26 cellular contexts compared by ENCODE assay signal in genomic region chr11:64910451-64911093, GRCh38. TPM values are rescaled to one million over a fixed set of nuclear protein-coding genes. Genes with fewer than 3 reads are reported as not detected.
DNase-seq lines count a peak whose midpoint lies in the region; ATAC-seq, FAIRE-seq and TF ChIP-seq lines count a peak whose summit lies in the region.
"Had no signal": no experiment of that assay in that cellular context is flagged by ENCODE, and none has a peak within 500 bp of the region (broad histone marks: within the 10 kb centered on the region; RNA-seq: fewer than 3 reads in every experiment).

No MANE protein-coding gene starts in this region.

- DNase-seq in HepG2 (ENCODE audit: low spot score) (no peak), right lobe of liver (no peak), kidney (peak; percentile 58), LoVo (ENCODE audit: low spot score) (no peak), NCI-H446 (lab: John Stamatoyannopoulos, UW) (no peak), T-helper 2 cell (no peak)
- DNase-seq in activated T-helper 2 cell treated with anti-CD3 and anti-CD28 coated beads, Interferon-gamma antibody, Interleukin-2, Interleukin-4, amounts not matched to agents 10 μg/mL and 5 μg/mL and 100 μg/mL, durations not matched to agents 14 hours and 24 hours and 36 hours (ENCODE audit: low spot score) = no peak
- DNase-seq in stimulated activated effector memory CD8-positive, alpha-beta T cell treated with anti-CD3 and anti-CD28 coated beads, Interleukin-12 subunit alpha, Interleukin-12 subunit beta, amount 100 ng/mL, for 72 hours (ENCODE audit: low spot score in 2 of 2) = no peak
- DNase-seq: Caco-2; CD4-positive, CD25-positive, alpha-beta regulatory T cell; CD8-positive, alpha-beta T cell; DMS 273 treated with DMSO at 0.1 percent for 48 hours; DMS79; EL; GDM1; GM23248; H7; HCEC 1CT had no signal

- TF ChIP-seq POLR2A in HepG2 (IDR thresholded peaks at IDR 0.05; ENCODE audit: insufficient read depth in 1 of 2, low read depth in 2 of 2, low read length in 2 of 2) (no peak), right lobe of liver (IDR thresholded peaks at IDR 0.05) (no peak)

- in situ Hi-C loops in HepG2 (cut with HindIII; ENCODE audit: extremely low pct_ligation_motif_present, low pct_unique_long_range_greater_than_20kb) = no loop called here

- CTCF ChIA-PET in HepG2 (lab: Yijun Ruan, JAX; ENCODE audit: low intra/inter-chr PET ratio, low total read pairs) = no interaction called here

- no peaks in the 10 kb centered on the region for H3K27me3 Mint-ChIP-seq in activated T-helper 2 cell treated with anti-CD3 and anti-CD28 coated beads, Interferon-gamma antibody, Interleukin-2, Interleukin-4, amounts not matched to agents 10 μg/mL and 5 μg/mL and 100 μg/mL, durations not matched to agents 14 hours and 24 hours and 36 hours (ENCODE audit: low read depth)
- H3K27me3 Mint-ChIP-seq: CD4-positive, CD25-positive, alpha-beta regulatory T cell had no signal

- H3K9ac ChIP-seq in HepG2 (ENCODE audit: insufficient read depth, low read depth, low read length) (no peak overlapping the region), kidney (ENCODE audit: low read length in 2 of 2) (no peak overlapping the region)
- H3K9ac ChIP-seq: GM23248 had no signal

- no peak overlapping the region for H3K27ac ChIP-seq in HepG2 (ENCODE audit: extremely low read length, insufficient read depth, low read length)
- H3K27ac ChIP-seq in right lobe of liver = no peak overlapping the region
- no peak overlapping the region for H3K27ac ChIP-seq in kidney (ENCODE audit: low read depth in 2 of 2, low read length in 2 of 2)
- H3K27ac ChIP-seq: C4-2B, GM23248 had no signal

- intact Hi-C loops in HepG2 (cut with micrococcal nuclease; ENCODE audit: unreplicated experiment) (no loop called here), right lobe of liver (cut with DNase I) (no loop called here), kidney (cut with DNase I) (no loop called here)
- intact Hi-C loops in activated T-helper 2 cell treated with anti-CD3 and anti-CD28 coated beads, Interferon-gamma antibody, Interleukin-2, Interleukin-4, amounts not matched to agents 10 μg/mL and 5 μg/mL and 100 μg/mL, durations not matched to agents 14 hours and 24 hours and 36 hours (cut with micrococcal nuclease) = loop anchor here (10.0 kb wide), 2 partner anchors 136 to 204 kb away; partner anchors contain the start of genes SF1, TM7SF2 and ZNHIT2

- no peak overlapping the region for H3K4me2 ChIP-seq in HepG2 (ENCODE audit: low read depth, low read length)

- H3K4me1 Mint-ChIP-seq in activated T-helper 2 cell treated with anti-CD3 and anti-CD28 coated beads, Interferon-gamma antibody, Interleukin-2, Interleukin-4, amounts not matched to agents 10 μg/mL and 5 μg/mL and 100 μg/mL, durations not matched to agents 14 hours and 24 hours and 36 hours (ENCODE audit: low read depth) = peaks cover under 1% of the 10 kb centered on the region
- peaks cover 10% of the 10 kb centered on the region for H3K4me1 Mint-ChIP-seq in stimulated activated effector memory CD8-positive, alpha-beta T cell treated with anti-CD3 and anti-CD28 coated beads, Interleukin-12 subunit alpha, Interleukin-12 subunit beta, amount 100 ng/mL, for 72 hours

- H3K36me3 ChIP-seq in HepG2 (replicated peaks in 1 of 2; ENCODE audit: control insufficient read depth in 1 of 2, insufficient read depth in 2 of 2, low read length in 2 of 2) = peaks cover 47 to 66% of the 10 kb centered on the region in 2 experiments; a peak in 4 of 5 replicates
- H3K36me3 ChIP-seq in right lobe of liver = peaks cover 5 to 78% (median 33%) of the 10 kb centered on the region in 4 donors
- H3K36me3 ChIP-seq in kidney (ENCODE audit: control insufficient read depth in 1 of 2, insufficient read depth in 2 of 2, low read length in 2 of 2) = peaks cover 17 to 48% of the 10 kb centered on the region in 2 donors

- H3K4me3 Mint-ChIP-seq in activated T-helper 2 cell treated with anti-CD3 and anti-CD28 coated beads, Interferon-gamma antibody, Interleukin-2, Interleukin-4, amounts not matched to agents 10 μg/mL and 5 μg/mL and 100 μg/mL, durations not matched to agents 14 hours and 24 hours and 36 hours (ENCODE audit: low read depth) = no peak overlapping the region
- H3K4me3 Mint-ChIP-seq in stimulated activated effector memory CD8-positive, alpha-beta T cell treated with anti-CD3 and anti-CD28 coated beads, Interleukin-12 subunit alpha, Interleukin-12 subunit beta, amount 100 ng/mL, for 72 hours = no peak overlapping the region
- H3K4me3 Mint-ChIP-seq: CD8-positive, alpha-beta T cell had no signal

- H3K4me3 ChIP-seq in HepG2 (replicated peaks in 1 of 3; ENCODE audit: insufficient read depth in 1 of 3, low read depth in 2 of 3, low read length in 3 of 3) (no peak overlapping the region), right lobe of liver (no peak overlapping the region), kidney (ENCODE audit: low read length in 2 of 2) (no peak overlapping the region)
- H3K4me3 ChIP-seq: GM12878, GM23248 had no signal

- no peak for TF ChIP-seq EP300 in HepG2 (IDR thresholded peaks at IDR 0.05; ENCODE audit: low read depth in 2 of 2, low read length in 2 of 2)
- TF ChIP-seq EP300 in HepG2 (CRISPR knock-in tag; IDR thresholded peaks at IDR 0.05; ENCODE audit: borderline replicate concordance) = no peak

- TF ChIP-seq RAD21 in HepG2 (CRISPR knock-in tag; IDR thresholded peaks at IDR 0.05) = no peak

- H3K9me3 ChIP-seq in HepG2 (ENCODE audit: low read length) (no peaks in the 10 kb centered on the region), right lobe of liver (no peaks in the 10 kb centered on the region), kidney (ENCODE audit: control insufficient read depth in 1 of 2, low read length in 2 of 2) (no peaks in the 10 kb centered on the region)
- H3K9me3 ChIP-seq: Caco-2 had no signal

- H3K79me2 ChIP-seq in HepG2 (ENCODE audit: insufficient read depth, low read length) = peaks cover 4% of the 10 kb centered on the region

- H2AFZ ChIP-seq in HepG2 (ENCODE audit: low read length) = no peak overlapping the region
- H2AFZ ChIP-seq: GM23248 had no signal

- no peaks in the 10 kb centered on the region for H3K9me3 Mint-ChIP-seq in activated T-helper 2 cell treated with anti-CD3 and anti-CD28 coated beads, Interferon-gamma antibody, Interleukin-2, Interleukin-4, amounts not matched to agents 10 μg/mL and 5 μg/mL and 100 μg/mL, durations not matched to agents 14 hours and 24 hours and 36 hours
- H3K9me3 Mint-ChIP-seq in stimulated activated effector memory CD8-positive, alpha-beta T cell treated with anti-CD3 and anti-CD28 coated beads, Interleukin-12 subunit alpha, Interleukin-12 subunit beta, amount 100 ng/mL, for 72 hours = no peaks in the 10 kb centered on the region
- H3K9me3 Mint-ChIP-seq: CD8-positive, alpha-beta T cell had no signal

- POLR2A ChIA-PET in HepG2 (lab: Yijun Ruan, JAX) = no interaction called here

- no peak for ATAC-seq in HepG2
- ATAC-seq in right lobe of liver = no peak
- no peak for ATAC-seq in stimulated activated effector memory CD8-positive, alpha-beta T cell treated with anti-CD3 and anti-CD28 coated beads, Interleukin-12 subunit alpha, Interleukin-12 subunit beta, amount 100 ng/mL, for 72 hours
- ATAC-seq: CD8-positive, alpha-beta T cell; GM12878 had no signal

- no peaks in the 10 kb centered on the region for H4K20me1 ChIP-seq in HepG2 (ENCODE audit: insufficient read depth, low read length)

- 96% methylated on average over 17 of the region's 27 CpGs for WGBS in HepG2 (ENCODE audit: low lambda C conversion rate)
- whole genome bisulfite sequencing in right lobe of liver (ENCODE audit: insufficient coverage, low coverage, low lambda C conversion rate, missing lambda C conversion rate) = no CpG with 5 or more reads among the region's 27 CpGs

- no peak for TF ChIP-seq CTCF in HepG2 (CRISPR knock-in tag; IDR thresholded peaks at IDR 0.05)
- no peak for TF ChIP-seq CTCF in right lobe of liver (IDR thresholded peaks at IDR 0.05)
- TF ChIP-seq CTCF in kidney (IDR thresholded peaks at IDR 0.05; ENCODE audit: borderline replicate concordance, extremely low read depth, insufficient read depth) = no peak

- H3K4me1 ChIP-seq in HepG2 (ENCODE audit: insufficient read depth, low read length) (peaks cover 5% of the 10 kb centered on the region), right lobe of liver (peaks cover 0 to 2% (median under 1%) of the 10 kb centered on the region in 4 donors), kidney (ENCODE audit: control insufficient read depth in 1 of 2, insufficient read depth in 1 of 2, low read depth in 1 of 2, low read length in 2 of 2) (peaks cover 0 to 2% of the 10 kb centered on the region in 2 donors)
- H3K4me1 ChIP-seq: Caco-2 had no signal

- FAIRE-seq in HepG2 (lab: Jason Lieb, UNC) (no peak), kidney (lab: Jason Lieb, UNC) (no peak)
- FAIRE-seq: D721Med, GM12878, GM19239, H1 had no signal

- H3K27me3 ChIP-seq in HepG2 (ENCODE audit: control insufficient read depth in 1 of 2, insufficient read depth in 2 of 2, low read length in 2 of 2) (no peaks in the 10 kb centered on the region), right lobe of liver (no peaks in the 10 kb centered on the region)

- H3K36me3 Mint-ChIP-seq in activated T-helper 2 cell treated with anti-CD3 and anti-CD28 coated beads, Interferon-gamma antibody, Interleukin-2, Interleukin-4, amounts not matched to agents 10 μg/mL and 5 μg/mL and 100 μg/mL, durations not matched to agents 14 hours and 24 hours and 36 hours (ENCODE audit: low read depth) = peaks cover 29% of the 10 kb centered on the region
- peaks cover 51% of the 10 kb centered on the region for H3K36me3 Mint-ChIP-seq in stimulated activated effector memory CD8-positive, alpha-beta T cell treated with anti-CD3 and anti-CD28 coated beads, Interleukin-12 subunit alpha, Interleukin-12 subunit beta, amount 100 ng/mL, for 72 hours

- no TSS peak for BruUV-seq in HepG2 (replicated peaks; lab: Mats Ljungman, UMichigan)

- H3K27ac Mint-ChIP-seq in activated T-helper 2 cell treated with anti-CD3 and anti-CD28 coated beads, Interferon-gamma antibody, Interleukin-2, Interleukin-4, amounts not matched to agents 10 μg/mL and 5 μg/mL and 100 μg/mL, durations not matched to agents 14 hours and 24 hours and 36 hours = peak overlapping the region; percentile 52
- H3K27ac Mint-ChIP-seq in stimulated activated effector memory CD8-positive, alpha-beta T cell treated with anti-CD3 and anti-CD28 coated beads, Interleukin-12 subunit alpha, Interleukin-12 subunit beta, amount 100 ng/mL, for 72 hours = peak overlapping the region; percentile 81
- H3K27ac Mint-ChIP-seq: CD8-positive, alpha-beta T cell had no signal

RNA-seq across cellular contexts. Expression of gene ATG2A, which starts 6.4 kb away (rescaled TPM):
- total RNA-seq in HepG2 (2016; rRNA removed; fragmentation: Illumina TruSeq; extraction: Trizol) = 6.5 and 6.7 TPM in 2 replicates
- 5.0 and 5.3 TPM in 2 replicates for total RNA-seq in HepG2 (2016; cell fraction: cytosol; rRNA removed; fragmentation: Illumina TruSeq; extraction: Trizol; ENCODE audit: low read depth)
- total RNA-seq in HepG2 (2016; cell fraction: insoluble cytoplasmic fraction; rRNA removed; fragmentation: Illumina TruSeq; extraction: Trizol) = 5.7 and 6.9 TPM in 2 replicates
- total RNA-seq in HepG2 (2016; cell fraction: membrane; rRNA removed; fragmentation: Illumina TruSeq; extraction: Trizol) = 3.5 and 4.7 TPM in 2 replicates
- total RNA-seq in HepG2 (2016; cell fraction: nucleus; rRNA removed; fragmentation: Illumina TruSeq; extraction: Trizol) = 7.1 and 8.3 TPM in 2 replicates
- 8.0 and 13.2 TPM in 2 replicates for polyA plus RNA-seq in HepG2 (2011; rRNA removed)
- polyA plus RNA-seq in HepG2 (2011; cell fraction: cytosol; rRNA removed) = 4.6 and 6.5 TPM in 2 replicates
- 81.8 and 92.1 TPM in 2 replicates for polyA plus RNA-seq in HepG2 (2011; cell fraction: nucleus; rRNA removed)
- polyA plus RNA-seq in HepG2 (2012) = 14.9 and 21.4 TPM in 2 replicates
- polyA plus RNA-seq in HepG2 (2016; cell fraction: cytosol; fragmentation: Illumina TruSeq; extraction: Trizol; ENCODE audit: low read depth) = 1.0 and 1.2 TPM in 2 replicates
- 5.5 and 7.6 TPM in 2 replicates for polyA plus RNA-seq in HepG2 (2016; cell fraction: insoluble cytoplasmic fraction; fragmentation: Illumina TruSeq; extraction: Trizol; ENCODE audit: low read depth)
- 1.9 and 2.0 TPM in 2 replicates for polyA plus RNA-seq in HepG2 (2016; cell fraction: membrane; fragmentation: Illumina TruSeq; extraction: Trizol; ENCODE audit: low read depth)
- 19.9 and 22.1 TPM in 2 replicates for polyA plus RNA-seq in HepG2 (2016; cell fraction: nucleus; fragmentation: Illumina TruSeq; extraction: Trizol; ENCODE audit: insufficient read depth, low read depth)
- 20.7 and 23.4 TPM in 2 replicates for polyA minus RNA-seq in HepG2 (2011; rRNA and poly(A)+ RNA removed; ENCODE audit: low replicate concordance)
- 11.5 and 17.2 TPM in 2 replicates for polyA minus RNA-seq in HepG2 (2011; cell fraction: cytosol; rRNA and poly(A)+ RNA removed)
- polyA minus RNA-seq in HepG2 (2011; cell fraction: nucleus; rRNA and poly(A)+ RNA removed) = 24.7 and 27.0 TPM in 2 replicates
- total RNA-seq in right lobe of liver = 10 to 100 TPM; 26.4 to 42.9 (median 32.2) TPM
- 20.7 and 26.1 TPM in 2 replicates for total RNA-seq in activated T-helper 2 cell treated with anti-CD3 and anti-CD28 coated beads, Interferon-gamma antibody, Interleukin-2, Interleukin-4, amounts not matched to agents 10 μg/mL and 5 μg/mL and 100 μg/mL, durations not matched to agents 14 hours and 24 hours and 36 hours
- 26.9 TPM for total RNA-seq in kidney
- 16.8 TPM for polyA plus RNA-seq in kidney (ENCODE audit: insufficient read depth, low read depth, low replicate concordance)

RNA-seq across cellular contexts. Expression of gene PPP2R5B, which starts 13.9 kb away (rescaled TPM):
- total RNA-seq in HepG2 (2016; rRNA removed; fragmentation: Illumina TruSeq; extraction: Trizol) (1.6 and 2.3 TPM in 2 replicates), right lobe of liver (10 to 100 TPM in 1 of 6 experiments, 1 to 10 TPM in 5; 6.8 to 12.6 (median 8.9) TPM), kidney (21.2 TPM)
- total RNA-seq in HepG2 (2016; cell fraction: cytosol; rRNA removed; fragmentation: Illumina TruSeq; extraction: Trizol; ENCODE audit: low read depth) = 0.53 and 0.61 TPM in 2 replicates
- total RNA-seq in HepG2 (2016; cell fraction: insoluble cytoplasmic fraction; rRNA removed; fragmentation: Illumina TruSeq; extraction: Trizol) = 1.6 and 2.9 TPM in 2 replicates
- 1.7 and 1.9 TPM in 2 replicates for total RNA-seq in HepG2 (2016; cell fraction: membrane; rRNA removed; fragmentation: Illumina TruSeq; extraction: Trizol)
- 1.9 and 2.8 TPM in 2 replicates for total RNA-seq in HepG2 (2016; cell fraction: nucleus; rRNA removed; fragmentation: Illumina TruSeq; extraction: Trizol)
- polyA plus RNA-seq in HepG2 (2011; rRNA removed) (8.3 and 12.6 TPM in 2 replicates), kidney (ENCODE audit: insufficient read depth, low read depth, low replicate concordance) (16.8 TPM)
- 5.2 and 5.5 TPM in 2 replicates for polyA plus RNA-seq in HepG2 (2011; cell fraction: cytosol; rRNA removed)
- polyA plus RNA-seq in HepG2 (2011; cell fraction: nucleus; rRNA removed) = 38.0 and 39.6 TPM in 2 replicates
- 6.5 and 7.2 TPM in 2 replicates for polyA plus RNA-seq in HepG2 (2012)
- 0.45 and 0.76 TPM in 2 replicates for polyA plus RNA-seq in HepG2 (2016; cell fraction: cytosol; fragmentation: Illumina TruSeq; extraction: Trizol; ENCODE audit: low read depth)
- 1.6 and 2.0 TPM in 2 replicates for polyA plus RNA-seq in HepG2 (2016; cell fraction: insoluble cytoplasmic fraction; fragmentation: Illumina TruSeq; extraction: Trizol; ENCODE audit: low read depth)
- 1.3 and 2.0 TPM in 2 replicates for polyA plus RNA-seq in HepG2 (2016; cell fraction: membrane; fragmentation: Illumina TruSeq; extraction: Trizol; ENCODE audit: low read depth)
- polyA plus RNA-seq in HepG2 (2016; cell fraction: nucleus; fragmentation: Illumina TruSeq; extraction: Trizol; ENCODE audit: insufficient read depth, low read depth) = 6.5 and 7.0 TPM in 2 replicates
- polyA minus RNA-seq in HepG2 (2011; rRNA and poly(A)+ RNA removed; ENCODE audit: low replicate concordance) = 4.2 and 6.0 TPM in 2 replicates
- 2.0 and 4.1 TPM in 2 replicates for polyA minus RNA-seq in HepG2 (2011; cell fraction: cytosol; rRNA and poly(A)+ RNA removed)
- 4.6 and 4.8 TPM in 2 replicates for polyA minus RNA-seq in HepG2 (2011; cell fraction: nucleus; rRNA and poly(A)+ RNA removed)
- 13.6 and 16.1 TPM in 2 replicates for total RNA-seq in activated T-helper 2 cell treated with anti-CD3 and anti-CD28 coated beads, Interferon-gamma antibody, Interleukin-2, Interleukin-4, amounts not matched to agents 10 μg/mL and 5 μg/mL and 100 μg/mL, durations not matched to agents 14 hours and 24 hours and 36 hours

RNA-seq across cellular contexts. Expression of gene GPHA2, which starts 25.1 kb away (rescaled TPM):
- total RNA-seq in HepG2 (2016; rRNA removed; fragmentation: Illumina TruSeq; extraction: Trizol) = 11.6 and 19.1 TPM in 2 replicates
- 5.4 and 8.4 TPM in 2 replicates for total RNA-seq in HepG2 (2016; cell fraction: cytosol; rRNA removed; fragmentation: Illumina TruSeq; extraction: Trizol; ENCODE audit: low read depth)
- 14.5 and 23.6 TPM in 2 replicates for total RNA-seq in HepG2 (2016; cell fraction: insoluble cytoplasmic fraction; rRNA removed; fragmentation: Illumina TruSeq; extraction: Trizol)
- total RNA-seq in HepG2 (2016; cell fraction: membrane; rRNA removed; fragmentation: Illumina TruSeq; extraction: Trizol) = 9.9 and 10.1 TPM in 2 replicates
- 16.1 and 16.5 TPM in 2 replicates for total RNA-seq in HepG2 (2016; cell fraction: nucleus; rRNA removed; fragmentation: Illumina TruSeq; extraction: Trizol)
- polyA plus RNA-seq in HepG2 (2011; rRNA removed) = 10.1 and 13.0 TPM in 2 replicates
- 9.1 and 24.9 TPM in 2 replicates for polyA plus RNA-seq in HepG2 (2011; cell fraction: cytosol; rRNA removed)
- 5.5 and 7.6 TPM in 2 replicates for polyA plus RNA-seq in HepG2 (2011; cell fraction: nucleus; rRNA removed)
- 4.9 and 6.7 TPM in 2 replicates for polyA plus RNA-seq in HepG2 (2012)
- polyA plus RNA-seq in HepG2 (2016; cell fraction: cytosol; fragmentation: Illumina TruSeq; extraction: Trizol; ENCODE audit: low read depth) = 8.6 and 12.5 TPM in 2 replicates
- polyA plus RNA-seq in HepG2 (2016; cell fraction: insoluble cytoplasmic fraction; fragmentation: Illumina TruSeq; extraction: Trizol; ENCODE audit: low read depth) = 17.0 and 17.6 TPM in 2 replicates
- polyA plus RNA-seq in HepG2 (2016; cell fraction: membrane; fragmentation: Illumina TruSeq; extraction: Trizol; ENCODE audit: low read depth) = 11.7 and 13.3 TPM in 2 replicates
- 33.1 and 38.1 TPM in 2 replicates for polyA plus RNA-seq in HepG2 (2016; cell fraction: nucleus; fragmentation: Illumina TruSeq; extraction: Trizol; ENCODE audit: insufficient read depth, low read depth)
- 18.7 TPM in 1 of 2 replicates, not detected in the other for polyA minus RNA-seq in HepG2 (2011; rRNA and poly(A)+ RNA removed; ENCODE audit: low replicate concordance)
- polyA minus RNA-seq in HepG2 (2011; cell fraction: cytosol; rRNA and poly(A)+ RNA removed) = 2.4 TPM in 2 replicates
- 1.1 and 1.7 TPM in 2 replicates for polyA minus RNA-seq in HepG2 (2011; cell fraction: nucleus; rRNA and poly(A)+ RNA removed)
- under 1 TPM in 1 of 6 experiments, not detected in 5; 0.46 TPM for total RNA-seq in right lobe of liver
- total RNA-seq in activated T-helper 2 cell treated with anti-CD3 and anti-CD28 coated beads, Interferon-gamma antibody, Interleukin-2, Interleukin-4, amounts not matched to agents 10 μg/mL and 5 μg/mL and 100 μg/mL, durations not matched to agents 14 hours and 24 hours and 36 hours = not detected in 2 replicates
- total RNA-seq in kidney = not detected
- polyA plus RNA-seq in kidney (ENCODE audit: insufficient read depth, low read depth, low replicate concordance) = 0.99 TPM
- total RNA-seq: A172; A673; Caco-2; CD4-positive, CD25-positive, alpha-beta regulatory T cell; CD8-positive, alpha-beta T cell; GM12878; GM23248; H7 had no signal
- polyA plus RNA-seq: BJ; CD4-positive, CD25-positive, alpha-beta regulatory T cell; GM12878; GM23248 had no signal

RNA-seq across cellular contexts. Expression of gene EHD1, which starts 32.2 kb away (rescaled TPM):
- total RNA-seq in HepG2 (2016; rRNA removed; fragmentation: Illumina TruSeq; extraction: Trizol) (22.0 and 26.6 TPM in 2 replicates), right lobe of liver (10 to 100 TPM; 18.8 to 36.1 (median 26.3) TPM), kidney (76.1 TPM)
- total RNA-seq in HepG2 (2016; cell fraction: cytosol; rRNA removed; fragmentation: Illumina TruSeq; extraction: Trizol; ENCODE audit: low read depth) = 8.1 and 9.7 TPM in 2 replicates
- total RNA-seq in HepG2 (2016; cell fraction: insoluble cytoplasmic fraction; rRNA removed; fragmentation: Illumina TruSeq; extraction: Trizol) = 22.9 and 29.1 TPM in 2 replicates
- 11.0 and 11.5 TPM in 2 replicates for total RNA-seq in HepG2 (2016; cell fraction: membrane; rRNA removed; fragmentation: Illumina TruSeq; extraction: Trizol)
- 16.8 and 19.6 TPM in 2 replicates for total RNA-seq in HepG2 (2016; cell fraction: nucleus; rRNA removed; fragmentation: Illumina TruSeq; extraction: Trizol)
- polyA plus RNA-seq in HepG2 (2011; rRNA removed) (23.6 and 29.4 TPM in 2 replicates), kidney (ENCODE audit: insufficient read depth, low read depth, low replicate concordance) (48.9 TPM)
- polyA plus RNA-seq in HepG2 (2011; cell fraction: cytosol; rRNA removed) = 20.8 and 31.1 TPM in 2 replicates
- polyA plus RNA-seq in HepG2 (2011; cell fraction: nucleus; rRNA removed) = 42.3 and 43.0 TPM in 2 replicates
- 18.8 and 23.3 TPM in 2 replicates for polyA plus RNA-seq in HepG2 (2012)
- 3.5 and 3.9 TPM in 2 replicates for polyA plus RNA-seq in HepG2 (2016; cell fraction: cytosol; fragmentation: Illumina TruSeq; extraction: Trizol; ENCODE audit: low read depth)
- 29.0 and 35.3 TPM in 2 replicates for polyA plus RNA-seq in HepG2 (2016; cell fraction: insoluble cytoplasmic fraction; fragmentation: Illumina TruSeq; extraction: Trizol; ENCODE audit: low read depth)
- polyA plus RNA-seq in HepG2 (2016; cell fraction: membrane; fragmentation: Illumina TruSeq; extraction: Trizol; ENCODE audit: low read depth) = 7.9 and 9.3 TPM in 2 replicates
- polyA plus RNA-seq in HepG2 (2016; cell fraction: nucleus; fragmentation: Illumina TruSeq; extraction: Trizol; ENCODE audit: insufficient read depth, low read depth) = 33.4 and 34.4 TPM in 2 replicates
- 63.9 and 78.7 TPM in 2 replicates for polyA minus RNA-seq in HepG2 (2011; rRNA and poly(A)+ RNA removed; ENCODE audit: low replicate concordance)
- 21.2 and 28.0 TPM in 2 replicates for polyA minus RNA-seq in HepG2 (2011; cell fraction: cytosol; rRNA and poly(A)+ RNA removed)
- polyA minus RNA-seq in HepG2 (2011; cell fraction: nucleus; rRNA and poly(A)+ RNA removed) = 15.5 and 22.1 TPM in 2 replicates
- total RNA-seq in activated T-helper 2 cell treated with anti-CD3 and anti-CD28 coated beads, Interferon-gamma antibody, Interleukin-2, Interleukin-4, amounts not matched to agents 10 μg/mL and 5 μg/mL and 100 μg/mL, durations not matched to agents 14 hours and 24 hours and 36 hours = 107 TPM in 2 replicates
